Comparison of ENCODE assay signal across 14 cellular contexts in genomic region chr6:148557796-148558457, GRCh38.
A peak's percentile ranks its signal among the peaks of the same experiment; 100 is the strongest.
DNase-seq lines count a peak whose midpoint lies in the region; ATAC-seq and TF ChIP-seq lines count a peak whose summit lies in the region.
"Had no signal": no experiment of that assay in that cellular context is flagged by ENCODE, and none has a peak within 500 bp of the region (broad histone marks: within the 10 kb centered on the region; RNA-seq: fewer than 3 reads in every experiment).

No MANE protein-coding gene starts in this region.

- no peak for TF ChIP-seq CTCF in upper lobe of left lung (IDR thresholded peaks at IDR 0.05)

- ATAC-seq in right cardiac atrium (peak in 1 of 2 donors; percentile 17), left ventricle myocardium superior (no peak), upper lobe of left lung (ENCODE audit: low FRiP score in 2 of 2) (peak; percentile 39 to 44), GM18861 (IDR thresholded peaks at IDR 0.05; ENCODE audit: unreplicated experiment) (no peak), GM21737 (IDR thresholded peaks at IDR 0.05; ENCODE audit: unreplicated experiment) (no peak)

- peaks cover 11% of the 10 kb centered on the region for H3K36me3 Mint-ChIP-seq in dendritic cell treated with granulocyte-macrophage colony-stimulating factor and Interleukin-4, amounts not matched to agents 40 ng/mL and 50 ng/mL, for 4 days (ENCODE audit: low read depth)

- no peak overlapping the region for H3K4me3 Mint-ChIP-seq in dendritic cell treated with granulocyte-macrophage colony-stimulating factor and Interleukin-4, amounts not matched to agents 40 ng/mL and 50 ng/mL, for 4 days
- H3K4me3 Mint-ChIP-seq: mesothelial cell of epicardium had no signal

- no peaks in the 10 kb centered on the region for H3K4me1 ChIP-seq in right cardiac atrium (ENCODE audit: control insufficient read depth, insufficient read depth, low read length)
- peaks cover 0 to 11% (median 3%) of the 10 kb centered on the region in 4 donors for H3K4me1 ChIP-seq in upper lobe of left lung

- H3K9me3 ChIP-seq in right cardiac atrium (ENCODE audit: control insufficient read depth, low read length) (no peaks in the 10 kb centered on the region), upper lobe of left lung (no peaks in the 10 kb centered on the region)

- intact Hi-C loops in right cardiac atrium (cut with DNase I) (no loop called here), left ventricle myocardium superior (cut with micrococcal nuclease) (no loop called here)
- intact Hi-C loops in dendritic cell treated with granulocyte-macrophage colony-stimulating factor and Interleukin-4, amounts not matched to agents 40 ng/mL and 50 ng/mL, for 4 days (cut with micrococcal nuclease) = loop anchor here (5.0 kb wide), 2 partner anchors 144 to 389 kb away; no protein-coding TSS in a partner anchor

- peak in 2 of 3 donors; percentile 54 to 55 for DNase-seq in right cardiac atrium
- no peak for DNase-seq in left ventricle myocardium superior
- peak; percentile 71 for DNase-seq in NOMO-1 treated with dmso at 0.1 percent for 144 hours (lab: John Stamatoyannopoulos, UW; ENCODE audit: unreplicated experiment)
- no peak for DNase-seq in upper lobe of left lung
- no peak for DNase-seq in NCI-H146 (lab: John Stamatoyannopoulos, UW)
- DNase-seq: cerebellar nuclear complex, head of caudate nucleus, NCI-H2107 had no signal

- no peaks in the 10 kb centered on the region for H3K27me3 ChIP-seq in right cardiac atrium (ENCODE audit: control insufficient read depth, insufficient read depth)
- no peaks in the 10 kb centered on the region for H3K27me3 ChIP-seq in upper lobe of left lung
- H3K27me3 ChIP-seq: SJSA1 had no signal

- 75% methylated on average over 10 of the region's 10 CpGs for WGBS in right cardiac atrium
- 54 to 67% methylated on average over 10 of the region's 10 CpGs for WGBS in upper lobe of left lung, 2 donors

- H3K27ac ChIP-seq in right cardiac atrium (ENCODE audit: low read length) (no peak overlapping the region), upper lobe of left lung (no peak overlapping the region)
- H3K27ac ChIP-seq: C4-2B, SJSA1 had no signal

- H3K4me3 ChIP-seq in right cardiac atrium (ENCODE audit: low read length) (no peak overlapping the region), upper lobe of left lung (no peak overlapping the region)
- H3K4me3 ChIP-seq: SJSA1 had no signal

- peaks cover 0 to 3% (median 0%) of the 10 kb centered on the region in 4 donors for H3K36me3 ChIP-seq in upper lobe of left lung
- H3K36me3 ChIP-seq: SJSA1 had no signal

- H3K9me3 Mint-ChIP-seq in dendritic cell treated with granulocyte-macrophage colony-stimulating factor and Interleukin-4, amounts not matched to agents 40 ng/mL and 50 ng/mL, for 4 days = peaks cover 10% of the 10 kb centered on the region

- no peak for TF ChIP-seq EP300 in upper lobe of left lung (IDR thresholded peaks at IDR 0.05)

- H3K4me1 Mint-ChIP-seq in dendritic cell treated with granulocyte-macrophage colony-stimulating factor and Interleukin-4, amounts not matched to agents 40 ng/mL and 50 ng/mL, for 4 days (ENCODE audit: low read depth) = peaks cover 27% of the 10 kb centered on the region
- H3K4me1 Mint-ChIP-seq: mesothelial cell of epicardium had no signal

- H3K27ac Mint-ChIP-seq in dendritic cell treated with granulocyte-macrophage colony-stimulating factor and Interleukin-4, amounts not matched to agents 40 ng/mL and 50 ng/mL, for 4 days = peak overlapping the region; percentile 31
- H3K27ac Mint-ChIP-seq: mesothelial cell of epicardium had no signal

- TF ChIP-seq POLR2A in upper lobe of left lung (IDR thresholded peaks at IDR 0.05) = no peak

- H3K27me3 Mint-ChIP-seq in dendritic cell treated with granulocyte-macrophage colony-stimulating factor and Interleukin-4, amounts not matched to agents 40 ng/mL and 50 ng/mL, for 4 days = peaks cover 20% of the 10 kb centered on the region

Comparison
In these comparisons a context has a peak if more than half of its experiments do, and no peak if none do; other contexts are left out.
1. DNase-seq: peak in right cardiac atrium (2 of 3) and NOMO-1 treated with dmso at 0.1 percent for 144 hours (single experiment); none in left ventricle myocardium superior (single experiment), upper lobe of left lung (0 of 2) and NCI-H146 (single experiment).
2. ATAC-seq: peak in upper lobe of left lung (2 of 2); none in left ventricle myocardium superior (single experiment), GM18861 (single experiment) and GM21737 (single experiment).